In the genomic region with DNA sequence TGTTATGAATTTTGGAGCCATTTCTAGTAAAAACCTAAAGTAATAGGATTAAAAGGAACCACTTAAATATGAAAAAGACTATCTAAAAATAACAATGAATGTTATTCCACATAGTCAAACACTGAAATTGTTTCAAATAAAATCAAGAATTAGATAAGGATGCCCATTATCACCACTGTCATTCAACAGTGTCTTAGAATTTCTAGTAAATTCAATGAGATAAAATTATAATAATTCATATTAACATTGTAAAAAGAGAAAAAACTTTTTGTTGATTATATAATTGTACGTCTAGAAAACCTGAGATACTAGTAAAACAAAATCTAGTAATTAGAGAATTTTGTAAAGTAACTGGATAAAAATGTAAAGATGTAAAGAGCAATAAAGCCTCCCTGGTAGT, we compare ENCODE assay signal across 10 cellular contexts.
"Had no signal": no experiment of that assay in that cellular context is flagged by ENCODE, and none has a peak within 500 bp of the region (broad histone marks: within the 10 kb centered on the region; RNA-seq: fewer than 3 reads in every experiment).

No MANE protein-coding gene starts in this region.

- ATAC-seq: GM23338, K562 had no signal

- DNase-seq: H9, HCEC 1CT, HFFc6, IMR-90, KG1 had no signal

- FAIRE-seq: H1, H54, HTR-8/SVneo, K562 had no signal
